Comparison of ENCODE assay signal across 8 cellular contexts in genomic region chr13:40776681-40777165, GRCh38. TPM values are rescaled to one million over a fixed set of nuclear protein-coding genes. Genes with fewer than 3 reads are reported as not detected.
DNase-seq lines count a peak whose midpoint lies in the region; ATAC-seq and TF ChIP-seq lines count a peak whose summit lies in the region.

No MANE protein-coding gene starts in this region.

- no peak overlapping the region; the same call in 1 of the 2 replicates for H2AFZ ChIP-seq in GM23338

- H3K9me3 Mint-ChIP-seq in activated naive CD8-positive, alpha-beta T cell treated with anti-CD3 and anti-CD28 coated beads, Interleukin-2, amount 50 U/mL, for 24 hours = no peaks in the 10 kb centered on the region
- H3K9me3 Mint-ChIP-seq in natural killer cell = no peaks in the 10 kb centered on the region
- H3K9me3 Mint-ChIP-seq in GM23338 = no peaks in the 10 kb centered on the region

- no peaks in the 10 kb centered on the region for H3K27me3 Mint-ChIP-seq in activated naive CD8-positive, alpha-beta T cell treated with anti-CD3 and anti-CD28 coated beads, Interleukin-2, amount 50 U/mL, for 24 hours
- H3K27me3 Mint-ChIP-seq in natural killer cell (ENCODE audit: low read depth in 2 of 2) (no peaks in the 10 kb centered on the region), GM23338 (ENCODE audit: insufficient read depth, low read depth, poor library complexity) (no peaks in the 10 kb centered on the region)

- H3K4me2 ChIP-seq in GM23338 = no peak overlapping the region

- H3K27ac Mint-ChIP-seq in activated naive CD8-positive, alpha-beta T cell treated with anti-CD3 and anti-CD28 coated beads, Interleukin-2, amount 50 U/mL, for 24 hours = peak overlapping the region; percentile 99
- peak overlapping the region; percentile 87 to 94 for H3K27ac Mint-ChIP-seq in natural killer cell
- no peak overlapping the region for H3K27ac Mint-ChIP-seq in GM23338

- no peaks in the 10 kb centered on the region for H3K9me2 ChIP-seq in GM23338 (ENCODE audit: insufficient read depth)

- peak overlapping the region; percentile 75 for H3K4me3 Mint-ChIP-seq in activated naive CD8-positive, alpha-beta T cell treated with anti-CD3 and anti-CD28 coated beads, Interleukin-2, amount 50 U/mL, for 24 hours
- peak overlapping the region; percentile 79 for H3K4me3 Mint-ChIP-seq in natural killer cell
- no peak overlapping the region for H3K4me3 Mint-ChIP-seq in GM23338

- no peaks in the 10 kb centered on the region for H3F3A ChIP-seq in GM23338 (replicated peaks; ENCODE audit: low read depth)

- H3K79me2 ChIP-seq in GM23338 (replicated peaks; ENCODE audit: insufficient read depth) = no peaks in the 10 kb centered on the region

- peaks cover 35% of the 10 kb centered on the region for H3K4me1 Mint-ChIP-seq in activated naive CD8-positive, alpha-beta T cell treated with anti-CD3 and anti-CD28 coated beads, Interleukin-2, amount 50 U/mL, for 24 hours
- H3K4me1 Mint-ChIP-seq in natural killer cell = peaks cover 19 to 24% of the 10 kb centered on the region in 2 donors
- H3K4me1 Mint-ChIP-seq in GM23338 = peaks cover 13% of the 10 kb centered on the region

- intact Hi-C loops in natural killer cell (cut with micrococcal nuclease) = loop anchor here (1.0 to 10.0 kb wide), 6 partner anchors 38 to 834 kb away; partner anchors contain the start of genes FOXO1 and WBP4

- no peak overlapping the region for H3K27ac ChIP-seq in GM23338 (ENCODE audit: low read depth)

- H3K36me3 ChIP-seq in GM23338 (ENCODE audit: insufficient read depth) (no peaks in the 10 kb centered on the region), BE2C (no peaks in the 10 kb centered on the region)

- no peaks in the 10 kb centered on the region for H3K9me3 ChIP-seq in BE2C

- TF ChIP-seq CTCF in natural killer cell (IDR thresholded peaks at IDR 0.05) (no peak), GM23338 (conservative IDR thresholded peaks at IDR 0.05; ENCODE audit: low read depth in 2 of 2) (no peak), BE2C (IDR thresholded peaks at IDR 0.05; ENCODE audit: low read depth, low read length) (no peak)

- H3K4me3 ChIP-seq in GM23338 (no peak overlapping the region), BE2C (ENCODE audit: low read depth, low read length) (no peak overlapping the region; the same call in 1 of the 2 replicates)

- no peaks in the 10 kb centered on the region for H4K20me1 ChIP-seq in GM23338 (replicated peaks; ENCODE audit: insufficient read depth)

- H3K36me3 Mint-ChIP-seq in activated naive CD8-positive, alpha-beta T cell treated with anti-CD3 and anti-CD28 coated beads, Interleukin-2, amount 50 U/mL, for 24 hours (ENCODE audit: low read depth) = no peaks in the 10 kb centered on the region
- H3K36me3 Mint-ChIP-seq in natural killer cell = no peaks in the 10 kb centered on the region
- no peaks in the 10 kb centered on the region; the same call in 2 of the 3 replicates for H3K36me3 Mint-ChIP-seq in GM23338 (ENCODE audit: low read depth)

- H3K4me1 ChIP-seq in GM23338 (ENCODE audit: insufficient read depth) (no peaks in the 10 kb centered on the region; the same call in 1 of the 2 replicates), BE2C (no peaks in the 10 kb centered on the region)

- ATAC-seq in GM19324 (IDR thresholded peaks at IDR 0.05; ENCODE audit: low FRiP score, unreplicated experiment) (peak; percentile 49), HG03175 (IDR thresholded peaks at IDR 0.05; ENCODE audit: unreplicated experiment) (peak; percentile 54), natural killer cell (peak; percentile 75 to 89 (median 78)), GM23338 (no peak)
- ATAC-seq in activated naive CD8-positive, alpha-beta T cell treated with anti-CD3 and anti-CD28 coated beads, Interleukin-2, amount 50 U/mL, for 24 hours = peak; percentile 88

- H3K27me3 ChIP-seq in GM23338 (ENCODE audit: insufficient read depth) (no peaks in the 10 kb centered on the region), BE2C (no peaks in the 10 kb centered on the region)

- DNase-seq in T-helper 1 cell (peak; percentile 43 to 94 (median 56)), natural killer cell (peak; percentile 27), GM23338 (ENCODE audit: low spot score) (no peak), BE2C (no peak), NCI-H2107 (lab: John Stamatoyannopoulos, UW) (no peak)
- DNase-seq in activated naive CD8-positive, alpha-beta T cell treated with anti-CD3 and anti-CD28 coated beads, Interleukin-2, amount 50 U/mL, for 24 hours = peak; percentile 70

TF ChIP-seq in GM23338, 12 proteins besides CTCF, POLR2A, EP300 and RAD21:
- no peak for TF ChIP-seq EZH2 (IDR thresholded peaks at IDR 0.05; ENCODE audit: low read depth, unreplicated experiment)

RNA-seq across cellular contexts. Expression of gene MRPS31, which starts 5.7 kb away (rescaled TPM):
- total RNA-seq in natural killer cell = 10 to 100 TPM; 13.6 to 19.6 (median 13.8) TPM
- 26.1 and 26.8 TPM in 2 replicates for total RNA-seq in GM23338 (2014; rRNA removed; shearing (Covaris generic))
- polyA plus RNA-seq in GM23338 (2016; fragmentation: Nextera tagmentation; extraction: Ambion mirVana) = 62.2 and 62.7 TPM in 2 replicates
- 29.2 TPM for polyA plus RNA-seq in BE2C (2012; ENCODE audit: insufficient read depth, insufficient read length, low read depth)

RNA-seq across cellular contexts. Expression of gene SLC25A15, which starts 12.7 kb away (rescaled TPM):
- total RNA-seq in natural killer cell = 1 to 10 TPM; 4.0 to 6.0 (median 5.8) TPM
- 32.6 and 32.8 TPM in 2 replicates for total RNA-seq in GM23338 (2014; rRNA removed; shearing (Covaris generic))
- polyA plus RNA-seq in GM23338 (2016; fragmentation: Nextera tagmentation; extraction: Ambion mirVana) = 6.5 and 7.3 TPM in 2 replicates
- 16.2 TPM for polyA plus RNA-seq in BE2C (2012; ENCODE audit: insufficient read depth, insufficient read length, low read depth)

Comparison
In these comparisons a context has a peak if more than half of its experiments do, and no peak if none do; other contexts are left out.
1. DNase-seq: peak in T-helper 1 cell (5 of 5), activated naive CD8-positive, alpha-beta T cell treated with anti-CD3 and anti-CD28 coated beads, Interleukin-2, amount 50 U/mL, for 24 hours (single experiment) and natural killer cell (single experiment); none in GM23338 (single experiment), BE2C (single experiment) and NCI-H2107 (single experiment).